ENCODE assay signal across 10 cellular contexts in the genomic region with DNA sequence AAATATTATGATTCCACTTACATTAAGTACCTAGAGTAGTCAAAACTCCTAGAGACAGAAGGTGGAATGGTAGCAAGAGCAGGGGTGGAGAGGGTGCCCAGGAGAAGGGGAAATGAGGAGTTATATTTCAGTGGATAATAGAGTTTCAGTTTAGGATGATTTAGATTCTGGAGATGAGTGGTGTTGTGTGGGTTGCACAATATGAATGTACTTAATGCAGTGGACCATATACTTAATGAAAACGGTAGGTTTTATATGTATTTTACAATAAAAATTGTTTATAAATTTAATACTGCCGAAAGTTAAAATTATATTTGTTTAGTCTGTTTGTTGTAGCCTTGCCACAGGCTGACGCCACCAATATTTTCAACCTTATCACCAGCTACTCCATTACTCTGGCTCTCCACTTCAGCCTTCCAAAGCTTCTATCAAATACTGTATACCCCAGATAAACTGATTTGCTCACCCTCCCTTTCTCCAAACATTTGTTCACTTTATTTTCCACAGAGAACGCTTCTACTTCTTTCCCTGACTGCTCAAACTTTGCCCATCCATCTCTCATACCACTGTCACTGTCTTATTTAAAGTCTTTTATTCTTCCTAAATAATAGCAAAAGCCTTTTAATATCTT. TPM values are rescaled to one million over a fixed set of nuclear protein-coding genes. Genes with fewer than 3 reads are reported as not detected.
DNase-seq lines count a peak whose midpoint lies in the region; ATAC-seq lines count a peak whose summit lies in the region.
"Had no signal": no experiment of that assay in that cellular context is flagged by ENCODE, and none has a peak within 500 bp of the region (broad histone marks: within the 10 kb centered on the region; RNA-seq: fewer than 3 reads in every experiment).

No MANE protein-coding gene starts in this region.

- no peak overlapping the region for H3K27ac ChIP-seq in HUES6 (ENCODE audit: low read depth, low read length)
- H3K27ac ChIP-seq in muscle layer of duodenum (ENCODE audit: low read length): no peak overlapping the region

- H3K36me3 ChIP-seq in HUES6 (ENCODE audit: control insufficient read depth, insufficient read depth, low read length) (no peaks in the 10 kb centered on the region), muscle layer of duodenum (ENCODE audit: control insufficient read depth in 1 of 2, insufficient read depth in 2 of 2, low read length in 2 of 2) (no peaks in the 10 kb centered on the region)
- H3K36me3 ChIP-seq: pancreas had no signal

- ATAC-seq in Right ventricle myocardium superior (ENCODE audit: poor library complexity): no peak
- ATAC-seq: pancreas; stimulated activated effector memory CD8-positive, alpha-beta T cell treated with anti-CD3 and anti-CD28 coated beads, Interleukin-12 subunit alpha, Interleukin-12 subunit beta, amount 100 ng/mL, for 72 hours had no signal

- peaks cover 31% of the 10 kb centered on the region for H3K4me1 Mint-ChIP-seq in activated T-helper 2 cell treated with anti-CD3 and anti-CD28 coated beads, Interferon-gamma antibody, Interleukin-2, Interleukin-4, amounts not matched to agents 10 μg/mL and 5 μg/mL and 100 μg/mL, durations not matched to agents 14 hours and 24 hours and 36 hours (ENCODE audit: low read depth)

- intact Hi-C loops in activated T-helper 2 cell treated with anti-CD3 and anti-CD28 coated beads, Interferon-gamma antibody, Interleukin-2, Interleukin-4, amounts not matched to agents 10 μg/mL and 5 μg/mL and 100 μg/mL, durations not matched to agents 14 hours and 24 hours and 36 hours (cut with micrococcal nuclease): loop anchor here (2.0 to 10.0 kb wide), 5 partner anchors 15 to 1383 kb away; a partner anchor contains a TSS
- intact Hi-C loops in Right ventricle myocardium superior (cut with DNase I): no loop called here

- DNase-seq in DMS 273 (lab: John Stamatoyannopoulos, UW; ENCODE audit: unreplicated experiment): peak; percentile 10
- no peak for DNase-seq in DMS 273 treated with DMSO at 0.1 percent for 48 hours (lab: John Stamatoyannopoulos, UW)
- DNase-seq in activated T-helper 2 cell treated with anti-CD3 and anti-CD28 coated beads, Interferon-gamma antibody, Interleukin-2, Interleukin-4, amounts not matched to agents 10 μg/mL and 5 μg/mL and 100 μg/mL, durations not matched to agents 14 hours and 24 hours and 36 hours (ENCODE audit: low spot score): no peak
- DNase-seq in stimulated activated CD4-positive, alpha-beta T cell treated with anti-CD3 and anti-CD28 coated beads, Interleukin-2, amount 100 ng/mL, for 48 hours: no peak
- DNase-seq in Right ventricle myocardium superior: no peak
- no peak for DNase-seq in stimulated activated CD4-positive, alpha-beta T cell treated with anti-CD3 and anti-CD28 coated beads, Interleukin-4, amount 100 ng/mL, for 24 hours
- DNase-seq: pancreas had no signal

- peak overlapping the region; percentile 98 for H3K9ac ChIP-seq in HUES6 (ENCODE audit: low read length)

- H3K4me3 ChIP-seq in HUES6 (ENCODE audit: low read depth, low read length): peak overlapping the region; percentile 96
- peak overlapping the region; percentile 82 to 93 for H3K4me3 ChIP-seq in muscle layer of duodenum (ENCODE audit: low read depth in 1 of 2, low read length in 2 of 2)

- H3K36me3 Mint-ChIP-seq in activated T-helper 2 cell treated with anti-CD3 and anti-CD28 coated beads, Interferon-gamma antibody, Interleukin-2, Interleukin-4, amounts not matched to agents 10 μg/mL and 5 μg/mL and 100 μg/mL, durations not matched to agents 14 hours and 24 hours and 36 hours (ENCODE audit: low read depth): peaks cover 15% of the 10 kb centered on the region

- H3K4me1 ChIP-seq in HUES6 (ENCODE audit: control insufficient read depth, insufficient read depth, low read length) (peaks cover 25% of the 10 kb centered on the region), muscle layer of duodenum (ENCODE audit: control insufficient read depth in 1 of 2, insufficient read depth in 2 of 2, low read length in 2 of 2) (peaks cover 20 to 34% of the 10 kb centered on the region in 2 donors)

- H3K27ac Mint-ChIP-seq in activated T-helper 2 cell treated with anti-CD3 and anti-CD28 coated beads, Interferon-gamma antibody, Interleukin-2, Interleukin-4, amounts not matched to agents 10 μg/mL and 5 μg/mL and 100 μg/mL, durations not matched to agents 14 hours and 24 hours and 36 hours: peak overlapping the region; percentile 97
- H3K27ac Mint-ChIP-seq: stimulated activated effector memory CD8-positive, alpha-beta T cell treated with anti-CD3 and anti-CD28 coated beads, Interleukin-12 subunit alpha, Interleukin-12 subunit beta, amount 100 ng/mL, for 72 hours had no signal

- peak overlapping the region; percentile 89 for H3K4me3 Mint-ChIP-seq in activated T-helper 2 cell treated with anti-CD3 and anti-CD28 coated beads, Interferon-gamma antibody, Interleukin-2, Interleukin-4, amounts not matched to agents 10 μg/mL and 5 μg/mL and 100 μg/mL, durations not matched to agents 14 hours and 24 hours and 36 hours (ENCODE audit: low read depth)
- H3K4me3 Mint-ChIP-seq: stimulated activated effector memory CD8-positive, alpha-beta T cell treated with anti-CD3 and anti-CD28 coated beads, Interleukin-12 subunit alpha, Interleukin-12 subunit beta, amount 100 ng/mL, for 72 hours had no signal

- H3K9me3 ChIP-seq in HUES6 (ENCODE audit: control insufficient read depth, insufficient read depth, low read depth, low read length) (no peaks in the 10 kb centered on the region), muscle layer of duodenum (ENCODE audit: control insufficient read depth in 1 of 2, low read length in 2 of 2) (no peaks in the 10 kb centered on the region)
- H3K9me3 ChIP-seq: pancreas had no signal

- H3K27me3 Mint-ChIP-seq in activated T-helper 2 cell treated with anti-CD3 and anti-CD28 coated beads, Interferon-gamma antibody, Interleukin-2, Interleukin-4, amounts not matched to agents 10 μg/mL and 5 μg/mL and 100 μg/mL, durations not matched to agents 14 hours and 24 hours and 36 hours (ENCODE audit: low read depth): no peaks in the 10 kb centered on the region

- no peaks in the 10 kb centered on the region for H3K27me3 ChIP-seq in HUES6 (ENCODE audit: control insufficient read depth, insufficient read depth, low read length)
- no peaks in the 10 kb centered on the region for H3K27me3 ChIP-seq in muscle layer of duodenum (ENCODE audit: low read depth, low read length)
- H3K27me3 ChIP-seq: pancreas had no signal

- no peaks in the 10 kb centered on the region for H3K9me3 Mint-ChIP-seq in activated T-helper 2 cell treated with anti-CD3 and anti-CD28 coated beads, Interferon-gamma antibody, Interleukin-2, Interleukin-4, amounts not matched to agents 10 μg/mL and 5 μg/mL and 100 μg/mL, durations not matched to agents 14 hours and 24 hours and 36 hours
- H3K9me3 Mint-ChIP-seq: stimulated activated effector memory CD8-positive, alpha-beta T cell treated with anti-CD3 and anti-CD28 coated beads, Interleukin-12 subunit alpha, Interleukin-12 subunit beta, amount 100 ng/mL, for 72 hours had no signal

RNA-seq across cellular contexts. Expression of a gene that starts 1.4 kb away (rescaled TPM):
- total RNA-seq in activated T-helper 2 cell treated with anti-CD3 and anti-CD28 coated beads, Interferon-gamma antibody, Interleukin-2, Interleukin-4, amounts not matched to agents 10 μg/mL and 5 μg/mL and 100 μg/mL, durations not matched to agents 14 hours and 24 hours and 36 hours: 93.7 and 94.2 TPM in 2 replicates
- total RNA-seq in Right ventricle myocardium superior: 17.3 TPM
